Comparison of ENCODE assay signal across 19 cellular contexts in genomic region chr14:89986475-89986874, GRCh38. TPM values are rescaled to one million over a fixed set of nuclear protein-coding genes. Genes with fewer than 3 reads are reported as not detected.
DNase-seq lines count a peak whose midpoint lies in the region; ATAC-seq and TF ChIP-seq lines count a peak whose summit lies in the region.
"Had no signal": no experiment of that assay in that cellular context is flagged by ENCODE, and none has a peak within 500 bp of the region (broad histone marks: within the 10 kb centered on the region; RNA-seq: fewer than 3 reads in every experiment).

No MANE protein-coding gene starts in this region.

- no peak overlapping the region for H2BK120ac ChIP-seq in IMR-90 (ENCODE audit: low read depth, low read length)

- H3K79me1 ChIP-seq in IMR-90 (ENCODE audit: low read depth in 1 of 2, low read length in 2 of 2) = no peaks in the 10 kb centered on the region

- no peaks in the 10 kb centered on the region for H3F3A ChIP-seq in GM23338 (replicated peaks; ENCODE audit: low read depth)

- H3K23ac ChIP-seq in IMR-90 (ENCODE audit: low read depth, low read length) = no peak overlapping the region

- H3K4ac ChIP-seq in IMR-90 (ENCODE audit: low read depth, low read length) = no peak overlapping the region

- H3K4me1 ChIP-seq in GM23338 (ENCODE audit: insufficient read depth) (peaks cover 34% of the 10 kb centered on the region), HUES48 (ENCODE audit: control insufficient read depth, insufficient read depth, low read length) (peaks cover 36% of the 10 kb centered on the region), IMR-90 (ENCODE audit: control insufficient read depth, insufficient read depth, low read length) (peaks cover 2% of the 10 kb centered on the region; the same call in 1 of the 2 replicates), endodermal cell (ENCODE audit: control insufficient read depth, insufficient read depth, low read length) (no peaks in the 10 kb centered on the region), HAP-1 (peaks cover 9% of the 10 kb centered on the region; the same call in 1 of the 2 replicates)
- H3K4me1 ChIP-seq: A549, Caco-2 had no signal

- H3K9me1 ChIP-seq in IMR-90 (ENCODE audit: insufficient read depth, low read length) = no peaks in the 10 kb centered on the region; the same call in 1 of the 2 replicates

- H3K27me3 ChIP-seq in GM23338 (ENCODE audit: insufficient read depth) = no peaks in the 10 kb centered on the region
- H3K27me3 ChIP-seq in HUES48 (ENCODE audit: control insufficient read depth, insufficient read depth, low read length) = no peaks in the 10 kb centered on the region
- no peaks in the 10 kb centered on the region for H3K27me3 ChIP-seq in IMR-90 (ENCODE audit: control insufficient read depth, insufficient read depth, low read length)
- no peaks in the 10 kb centered on the region for H3K27me3 ChIP-seq in endodermal cell (ENCODE audit: control insufficient read depth, insufficient read depth, low read length, poor library complexity, severe bottlenecking)
- no peaks in the 10 kb centered on the region for H3K27me3 ChIP-seq in HAP-1 (ENCODE audit: low read depth)

- H3K18ac ChIP-seq in IMR-90 (ENCODE audit: low read depth, low read length) = no peak overlapping the region

- H3K79me2 ChIP-seq in GM23338 (replicated peaks; ENCODE audit: insufficient read depth) = no peaks in the 10 kb centered on the region

- H3K36me3 ChIP-seq in GM23338 (ENCODE audit: insufficient read depth) (peaks cover 1% of the 10 kb centered on the region), HUES48 (ENCODE audit: control insufficient read depth, insufficient read depth, low read length) (peaks cover 75% of the 10 kb centered on the region), IMR-90 (ENCODE audit: control insufficient read depth, insufficient read depth, low read length) (peaks cover 24% of the 10 kb centered on the region), endodermal cell (ENCODE audit: control insufficient read depth, insufficient read depth, low read length) (peaks cover 77% of the 10 kb centered on the region), HAP-1 (replicated peaks) (peaks cover 18% of the 10 kb centered on the region)

- no peak overlapping the region for H3K56ac ChIP-seq in IMR-90 (ENCODE audit: extremely low read depth, insufficient read depth, low read length)

- H4K5ac ChIP-seq in IMR-90 (ENCODE audit: low read depth, low read length) = no peak overlapping the region

- H3K4me3 Mint-ChIP-seq in GM23338 (no peak overlapping the region), endodermal cell (no peak overlapping the region)
- H3K4me3 Mint-ChIP-seq: CD4-positive, alpha-beta memory T cell had no signal

- no peak overlapping the region for H2BK5ac ChIP-seq in IMR-90 (ENCODE audit: low read depth, low read length, poor library complexity, severe bottlenecking)

- H4K91ac ChIP-seq in IMR-90 (ENCODE audit: insufficient read depth, low read depth, low read length) = no peak overlapping the region

- H2AK5ac ChIP-seq in IMR-90 (ENCODE audit: low read depth, low read length) = no peak overlapping the region

- H2AK9ac ChIP-seq in IMR-90 (replicated peaks; ENCODE audit: low read depth, low read length, poor library complexity) = no peak overlapping the region

- in situ Hi-C loops in IMR-90 (cut with MboI; ENCODE audit: low sequenced_read_pairs) (loop anchor here (10.0 kb wide), 1 partner anchor 238 kb away; no protein-coding TSS in a partner anchor), HAP-1 (cut with MboI; ENCODE audit: low sequenced_read_pairs) (no loop called here)

- no peaks in the 10 kb centered on the region for H3K9me2 ChIP-seq in GM23338 (ENCODE audit: insufficient read depth)

- POLR2A ChIA-PET in IMR-90 (lab: Charles Lee; ENCODE audit: unreplicated experiment) = interaction anchor here (0.6 kb wide), 1 partner anchor 269 kb away, joined by 3 read pairs; no protein-coding TSS in a partner anchor

- CTCF ChIA-PET in IMR-90 (lab: Yijun Ruan, JAX) = interaction anchor here (2.6 kb wide), 1 partner anchor 12 kb away, joined by 8 read pairs; no protein-coding TSS in a partner anchor

- H3K4me1 Mint-ChIP-seq in GM23338 = peaks cover 41% of the 10 kb centered on the region
- H3K4me1 Mint-ChIP-seq in endodermal cell = peaks cover 36% of the 10 kb centered on the region
- H3K4me1 Mint-ChIP-seq: CD4-positive, alpha-beta memory T cell had no signal

- H3K27ac ChIP-seq in GM23338 (ENCODE audit: low read depth) (0 out of 2 replicates have a peak overlapping the region, but pooled peaks have one; percentile 70), HUES48 (ENCODE audit: low read depth, low read length) (peak overlapping the region; percentile 71), IMR-90 (ENCODE audit: insufficient read depth, low read length) (no peak overlapping the region), endodermal cell (ENCODE audit: low read depth, low read length) (no peak overlapping the region)
- H3K27ac ChIP-seq: A549, GM23248 had no signal

- no peak for TF ChIP-seq RAD21 in IMR-90 (IDR thresholded peaks at IDR 0.05; ENCODE audit: low read length)

- H2BK20ac ChIP-seq in IMR-90 (ENCODE audit: low read depth, low read length) = no peak overlapping the region

- TF ChIP-seq CTCF in GM23338 (conservative IDR thresholded peaks at IDR 0.05; ENCODE audit: low read depth in 2 of 2) = no peak
- no peak for TF ChIP-seq CTCF in IMR-90 (conservative IDR thresholded peaks at IDR 0.05; ENCODE audit: low read depth, low read length)
- TF ChIP-seq CTCF in endodermal cell (conservative IDR thresholded peaks at IDR 0.05) = no peak

- H4K8ac ChIP-seq in IMR-90 (ENCODE audit: low read depth in 2 of 2, low read length in 2 of 2) = no peak overlapping the region

- dilution Hi-C loops in IMR-90 (cut with HindIII; ENCODE audit: low sequenced_read_pairs, unreplicated experiment) = no loop called here

- H3K27me3 Mint-ChIP-seq in GM23338 (ENCODE audit: insufficient read depth, low read depth, poor library complexity) (no peaks in the 10 kb centered on the region), endodermal cell (ENCODE audit: insufficient read depth) (no peaks in the 10 kb centered on the region)
- H3K27me3 Mint-ChIP-seq: CD4-positive, alpha-beta memory T cell had no signal

- H3K4me2 ChIP-seq in GM23338 (peak overlapping the region; percentile 44), IMR-90 (ENCODE audit: low read depth, low read length) (no peak overlapping the region)
- H3K4me2 ChIP-seq: A549 had no signal

- DNase-seq in GM23338 (ENCODE audit: low spot score) = peak; percentile 13
- DNase-seq in IMR-90 = no peak
- DNase-seq in endodermal cell = peak; percentile 51
- no peak for DNase-seq in Ammon's horn (ENCODE audit: low spot score)
- DNase-seq in NOMO-1 treated with dmso at 0.1 percent for 144 hours (lab: John Stamatoyannopoulos, UW; ENCODE audit: unreplicated experiment) = no peak
- DNase-seq in HAP-1 (ENCODE audit: low spot score in 2 of 2) = no peak
- DNase-seq: 8988T; ACHN; AML-193; C1 segment of cervical spinal cord; Caco-2; CD4-positive, alpha-beta memory T cell; DMS153; DND-41; GM23248; HCEC 1CT had no signal

- peak overlapping the region; percentile 83 for H3K27ac Mint-ChIP-seq in GM23338
- peak overlapping the region; percentile 39 for H3K27ac Mint-ChIP-seq in endodermal cell
- H3K27ac Mint-ChIP-seq: CD4-positive, alpha-beta memory T cell had no signal

- WGBS in IMR-90 (ENCODE audit: extremely low coverage in 2 of 2, insufficient read length in 1 of 2), 2 experiments = no CpG with 5 or more reads among the region's 5 CpGs
- 93 to 95% methylated on average over 3 to 4 of the region's 5 CpGs for WGBS in endodermal cell (ENCODE audit: insufficient coverage in 1 of 2, insufficient read length in 1 of 2), 2 experiments

- H4K20me1 ChIP-seq in GM23338 (replicated peaks; ENCODE audit: insufficient read depth) (no peaks in the 10 kb centered on the region), IMR-90 (ENCODE audit: insufficient read depth, low read length) (no peaks in the 10 kb centered on the region)

- H3K4me3 ChIP-seq in GM23338 = 0 out of 2 replicates have a peak overlapping the region, but pooled peaks have one; percentile 10
- peak overlapping the region; percentile 5; the same call in 1 of the 2 replicates for H3K4me3 ChIP-seq in HUES48 (ENCODE audit: low read depth, low read length)
- H3K4me3 ChIP-seq in IMR-90 (ENCODE audit: insufficient read depth, low read depth, low read length) = no peak overlapping the region
- no peak overlapping the region for H3K4me3 ChIP-seq in endodermal cell (ENCODE audit: low read length)
- H3K4me3 ChIP-seq in HAP-1 = no peak overlapping the region
- H3K4me3 ChIP-seq: A549, GM23248 had no signal

- no TSS peak for BruUV-seq in IMR-90 (replicated peaks; lab: Mats Ljungman, UMichigan)

- intact Hi-C loops in IMR-90 (cut with micrococcal nuclease) = no loop called here

- no peak overlapping the region for H3K14ac ChIP-seq in IMR-90 (replicated peaks; ENCODE audit: low read depth, low read length)

- H2BK15ac ChIP-seq in IMR-90 (ENCODE audit: low read depth, low read length) = no peak overlapping the region

- H3K9me3 Mint-ChIP-seq in GM23338 = no peaks in the 10 kb centered on the region
- H3K9me3 Mint-ChIP-seq in endodermal cell = no peaks in the 10 kb centered on the region
- H3K9me3 Mint-ChIP-seq: CD4-positive, alpha-beta memory T cell had no signal

- H3K9me3 ChIP-seq in HUES48 (ENCODE audit: control insufficient read depth, insufficient read depth, low read length) = no peaks in the 10 kb centered on the region
- no peaks in the 10 kb centered on the region for H3K9me3 ChIP-seq in IMR-90 (ENCODE audit: control insufficient read depth, insufficient read depth, low read length)
- no peaks in the 10 kb centered on the region for H3K9me3 ChIP-seq in endodermal cell (ENCODE audit: control insufficient read depth, low read length)
- no peaks in the 10 kb centered on the region for H3K9me3 ChIP-seq in HAP-1
- H3K9me3 ChIP-seq: A549, Caco-2 had no signal

- H3K36me3 Mint-ChIP-seq in GM23338 (ENCODE audit: low read depth) (peaks cover 37% of the 10 kb centered on the region), endodermal cell (ENCODE audit: low read depth) (peaks cover 41% of the 10 kb centered on the region)

- peak; percentile 54 for ATAC-seq in GM23338
- peak; percentile 24; the same call in 1 of the 2 replicates for ATAC-seq in IMR-90 (ENCODE audit: low read depth)
- no peak for ATAC-seq in HG03565 (IDR thresholded peaks at IDR 0.05; ENCODE audit: unreplicated experiment)
- ATAC-seq: A549 had no signal

- H3K9ac ChIP-seq in HUES48 (ENCODE audit: low read depth, low read length) (no peak overlapping the region), IMR-90 (ENCODE audit: low read depth, low read length) (no peak overlapping the region), endodermal cell (ENCODE audit: extremely low read depth, low read length, poor library complexity, severe bottlenecking) (no peak overlapping the region)
- H3K9ac ChIP-seq: GM23248 had no signal

- H2AFZ ChIP-seq in GM23338 (no peak overlapping the region), IMR-90 (replicated peaks; ENCODE audit: low read length, poor library complexity) (no peak overlapping the region)
- H2AFZ ChIP-seq: GM23248 had no signal

- TF ChIP-seq POLR2A in IMR-90 (IDR thresholded peaks at IDR 0.05; ENCODE audit: low read depth, low read length) = no peak

RNA-seq across cellular contexts. Expression of gene TDP1, which starts 30.7 kb away (rescaled TPM):
- total RNA-seq in GM23338 (2014; rRNA removed; shearing (Covaris generic)) = 49.8 and 63.6 TPM in 2 replicates
- polyA plus RNA-seq in GM23338 (2016; fragmentation: Nextera tagmentation; extraction: Ambion mirVana) = 23.0 and 24.2 TPM in 2 replicates
- 39.2 and 53.1 TPM in 2 replicates for total RNA-seq in IMR-90 (2012; rRNA removed)
- polyA plus RNA-seq in IMR-90 (2012; rRNA removed) = 21.6 and 23.3 TPM in 2 replicates
- polyA plus RNA-seq in IMR-90 (2012; cell fraction: cytosol; rRNA removed) = 9.7 and 13.0 TPM in 2 replicates
- polyA plus RNA-seq in IMR-90 (2012; cell fraction: nucleus; rRNA removed; ENCODE audit: low replicate concordance) = 7.1 and 28.5 TPM in 2 replicates
- 10 to 100 TPM; 51.4 to 69.2 TPM for total RNA-seq in endodermal cell
- polyA plus RNA-seq in endodermal cell (2013, experiment 1 of 2) = 40.8 TPM
- 41.2 TPM for polyA plus RNA-seq in endodermal cell (2013, experiment 2 of 2)

RNA-seq across cellular contexts. Expression of gene EFCAB11, which starts 31.9 kb away (rescaled TPM):
- 6.6 and 7.7 TPM in 2 replicates for total RNA-seq in GM23338 (2014; rRNA removed; shearing (Covaris generic))
- polyA plus RNA-seq in GM23338 (2016; fragmentation: Nextera tagmentation; extraction: Ambion mirVana) (21.5 and 24.6 TPM in 2 replicates), IMR-90 (2012; rRNA removed) (4.9 and 5.3 TPM in 2 replicates)
- total RNA-seq in IMR-90 (2012; rRNA removed) (2.2 and 6.1 TPM in 2 replicates), endodermal cell (10 to 100 TPM; 23.8 to 47.6 TPM)
- 0.58 and 1.8 TPM in 2 replicates for polyA plus RNA-seq in IMR-90 (2012; cell fraction: cytosol; rRNA removed)
- polyA plus RNA-seq in IMR-90 (2012; cell fraction: nucleus; rRNA removed; ENCODE audit: low replicate concordance) = 0.21 and 1.6 TPM in 2 replicates
- 18.2 TPM for polyA plus RNA-seq in endodermal cell (2013, experiment 1 of 2)
- polyA plus RNA-seq in endodermal cell (2013, experiment 2 of 2) = 17.8 TPM

Comparison
In these comparisons a context has a peak if more than half of its experiments do, and no peak if none do; other contexts are left out.
1. DNase-seq: peak in GM23338 (single experiment) and endodermal cell (single experiment); none in IMR-90 (single experiment), Ammon's horn (single experiment), NOMO-1 treated with dmso at 0.1 percent for 144 hours (single experiment) and HAP-1 (0 of 2).
2. H3K27ac ChIP-seq: peak in GM23338 (single experiment) and HUES48 (single experiment); none in IMR-90 (single experiment) and endodermal cell (single experiment).
3. H3K4me3 ChIP-seq: peak in GM23338 (single experiment) and HUES48 (single experiment); none in IMR-90 (single experiment), endodermal cell (single experiment) and HAP-1 (single experiment).